8 cellular contexts compared by ENCODE assay signal in genomic region chr20:44714701-44715494, GRCh38.
A peak's percentile ranks its signal among the peaks of the same experiment; 100 is the strongest.
DNase-seq lines count a peak whose midpoint lies in the region; ATAC-seq and TF ChIP-seq lines count a peak whose summit lies in the region.

A gene with protein sequence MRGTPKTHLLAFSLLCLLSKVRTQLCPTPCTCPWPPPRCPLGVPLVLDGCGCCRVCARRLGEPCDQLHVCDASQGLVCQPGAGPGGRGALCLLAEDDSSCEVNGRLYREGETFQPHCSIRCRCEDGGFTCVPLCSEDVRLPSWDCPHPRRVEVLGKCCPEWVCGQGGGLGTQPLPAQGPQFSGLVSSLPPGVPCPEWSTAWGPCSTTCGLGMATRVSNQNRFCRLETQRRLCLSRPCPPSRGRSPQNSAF (plus strand): TSS chr20:44715369. CDS start chr20:44715391, 22 bp downstream.

- ATAC-seq in HG03439 (IDR thresholded peaks at IDR 0.05; ENCODE audit: unreplicated experiment): no peak

- peak; percentile 17 for DNase-seq in COLO668 (lab: John Stamatoyannopoulos, UW; ENCODE audit: unreplicated experiment)
- peak; percentile 80 for DNase-seq in NCI-H2196 (lab: John Stamatoyannopoulos, UW; ENCODE audit: unreplicated experiment)
- peak; percentile 95 for DNase-seq in coronary artery (ENCODE audit: low spot score)
- peak; percentile 60 for DNase-seq in middle frontal gyrus (ENCODE audit: extremely low spot score, low spot score)
- DNase-seq in cerebellar cortex (ENCODE audit: low spot score): no peak
- DNase-seq in iPS-NIHi7 (ENCODE audit: extremely low spot score): no peak
- DNase-seq in activated naive CD4-positive, alpha-beta T cell treated with Interleukin-2 at 50 U/mL for 16 hours: no peak

- no peak for TF ChIP-seq CTCF in coronary artery (IDR thresholded peaks at IDR 0.05)

- peak within 1 kb of the TSS; percentile 96 to 97 for H3K27ac ChIP-seq in coronary artery

- peak within 1 kb of the TSS; percentile 68 for H3K4me3 ChIP-seq in coronary artery

Comparison
In these comparisons a context has a peak if more than half of its experiments do, and no peak if none do; other contexts are left out.
1. DNase-seq: peak in COLO668 (single experiment), NCI-H2196 (single experiment), coronary artery (single experiment) and middle frontal gyrus (single experiment); none in cerebellar cortex (single experiment), iPS-NIHi7 (single experiment) and activated naive CD4-positive, alpha-beta T cell treated with Interleukin-2 at 50 U/mL for 16 hours (single experiment).